In genomic region chr7:3042861-3043489, GRCh38 we compare ENCODE assay signal across 8 cellular contexts. TPM values are rescaled to one million over a fixed set of nuclear protein-coding genes. Genes with fewer than 3 reads are reported as not detected.
DNase-seq lines count a peak whose midpoint lies in the region; ATAC-seq and TF ChIP-seq lines count a peak whose summit lies in the region.

No MANE protein-coding gene starts in this region.

- CTCF ChIA-PET in Caco-2 (lab: Charles Lee) = no interaction called here
- CTCF ChIA-PET in activated naive CD4-positive, alpha-beta T cell treated with anti-CD3 and anti-CD28 coated beads for 36 hours (lab: Charles Lee) = interaction anchor here (1.1 to 1.4 kb wide), 3 partner anchors 12 to 61 kb away, joined by 3 to 6 read pairs (median 3); no protein-coding TSS in a partner anchor

- no peaks in the 10 kb centered on the region for H3K4me1 Mint-ChIP-seq in Caco-2 (ENCODE audit: low read depth, unreplicated experiment)
- peaks cover 51% of the 10 kb centered on the region for H3K4me1 Mint-ChIP-seq in activated naive CD4-positive, alpha-beta T cell treated with anti-CD3 and anti-CD28 coated beads for 36 hours (ENCODE audit: low read depth)

- no peak for TF ChIP-seq CTCF in Caco-2 (IDR thresholded peaks at IDR 0.05; ENCODE audit: insufficient read depth in 1 of 2, low read depth in 1 of 2, low read length in 1 of 2, severe bottlenecking in 1 of 2, unreplicated experiment in 1 of 2)

- no peaks in the 10 kb centered on the region for H3K36me3 Mint-ChIP-seq in Caco-2 (ENCODE audit: insufficient read depth, unreplicated experiment)
- H3K36me3 Mint-ChIP-seq in activated naive CD4-positive, alpha-beta T cell treated with anti-CD3 and anti-CD28 coated beads for 36 hours (ENCODE audit: low read depth) = peaks cover 35% of the 10 kb centered on the region

- intact Hi-C loops in Caco-2 (cut with micrococcal nuclease; ENCODE audit: unreplicated experiment) = no loop called here
- intact Hi-C loops in activated naive CD4-positive, alpha-beta T cell treated with anti-CD3 and anti-CD28 coated beads for 36 hours (cut with micrococcal nuclease) = loop anchor here (1.0 to 2.0 kb wide), 6 partner anchors 15 to 172 kb away; no protein-coding TSS in a partner anchor

- no peaks in the 10 kb centered on the region for H3K9me3 Mint-ChIP-seq in Caco-2 (ENCODE audit: unreplicated experiment)
- H3K9me3 Mint-ChIP-seq in activated naive CD4-positive, alpha-beta T cell treated with anti-CD3 and anti-CD28 coated beads for 36 hours = no peaks in the 10 kb centered on the region

- peak overlapping the region; percentile 70 for H3K9ac ChIP-seq in mucosa of stomach (ENCODE audit: low read length)

- H3K4me3 ChIP-seq in Caco-2 (ENCODE audit: low read depth, low read length) (no peak overlapping the region), mucosa of stomach (ENCODE audit: low read length) (no peak overlapping the region)

- H3K4me1 ChIP-seq in Caco-2 (no peaks in the 10 kb centered on the region), mucosa of stomach (ENCODE audit: control insufficient read depth, insufficient read depth, low read length) (no peaks in the 10 kb centered on the region)

- H3K9me3 ChIP-seq in Caco-2 = no peaks in the 10 kb centered on the region
- no peaks in the 10 kb centered on the region for H3K9me3 ChIP-seq in mucosa of stomach (ENCODE audit: control insufficient read depth, low read length)

- peak overlapping the region; percentile 29 for H3K4me3 Mint-ChIP-seq in Caco-2 (ENCODE audit: unreplicated experiment)
- peak overlapping the region; percentile 99 for H3K4me3 Mint-ChIP-seq in activated naive CD4-positive, alpha-beta T cell treated with anti-CD3 and anti-CD28 coated beads for 36 hours

- peak; percentile 75 for ATAC-seq in GM21576 (IDR thresholded peaks at IDR 0.05; ENCODE audit: unreplicated experiment)

- POLR2A ChIA-PET in Caco-2 (lab: Charles Lee) = no interaction called here

- BruUV-seq in Caco-2 (replicated peaks; lab: Mats Ljungman, UMichigan) = no TSS peak

- DNase-seq in Caco-2 (no peak), NAMALWA (ENCODE audit: low spot score) (peak; percentile 81), medulla oblongata (ENCODE audit: extremely low spot score) (no peak), C1 segment of cervical spinal cord (lab: John Stamatoyannopoulos, UW) (no peak), SK-N-DZ (ENCODE audit: low spot score) (no peak)
- DNase-seq in activated naive CD4-positive, alpha-beta T cell treated with anti-CD3 and anti-CD28 coated beads for 36 hours = peak; percentile 90

- H3K27ac Mint-ChIP-seq in Caco-2 (ENCODE audit: unreplicated experiment) = no peak overlapping the region
- H3K27ac Mint-ChIP-seq in activated naive CD4-positive, alpha-beta T cell treated with anti-CD3 and anti-CD28 coated beads for 36 hours = peak overlapping the region; percentile 99

- H3K36me3 ChIP-seq in Caco-2 (ENCODE audit: control insufficient read depth, insufficient read depth, low read length) (no peaks in the 10 kb centered on the region), mucosa of stomach (ENCODE audit: control insufficient read depth, insufficient read depth, low read length) (no peaks in the 10 kb centered on the region)

- H3K27me3 ChIP-seq in Caco-2 (replicated peaks; ENCODE audit: control insufficient read depth, insufficient read depth, low read length) (no peaks in the 10 kb centered on the region), mucosa of stomach (ENCODE audit: control insufficient read depth, insufficient read depth, low read length) (no peaks in the 10 kb centered on the region)

- peaks cover 3% of the 10 kb centered on the region for H3K27me3 Mint-ChIP-seq in Caco-2 (ENCODE audit: insufficient read depth, unreplicated experiment)
- no peaks in the 10 kb centered on the region for H3K27me3 Mint-ChIP-seq in activated naive CD4-positive, alpha-beta T cell treated with anti-CD3 and anti-CD28 coated beads for 36 hours (ENCODE audit: low read depth)

RNA-seq across cellular contexts. Expression of gene CARD11, which starts 0.7 kb away (rescaled TPM):
- total RNA-seq in Caco-2 (2022) = 4.4 and 5.4 TPM in 2 replicates
- total RNA-seq in activated naive CD4-positive, alpha-beta T cell treated with anti-CD3 and anti-CD28 coated beads for 36 hours = 100 to 1,000 TPM in 1 of 2 experiments, 10 to 100 TPM in 1; 99.4 to 105 TPM
- 0.05 TPM in 1 of 2 replicates, not detected in the other for polyA plus RNA-seq in SK-N-DZ (2014; cell fraction: cytosol; rRNA removed)
- polyA plus RNA-seq in SK-N-DZ (2014; cell fraction: nucleus; rRNA removed) = not detected in 2 replicates

Comparison
In these comparisons a context has a peak if more than half of its experiments do, and no peak if none do; other contexts are left out.
1. DNase-seq: peak in NAMALWA (single experiment) and activated naive CD4-positive, alpha-beta T cell treated with anti-CD3 and anti-CD28 coated beads for 36 hours (single experiment); none in Caco-2 (0 of 2), medulla oblongata (single experiment), C1 segment of cervical spinal cord (0 of 14) and SK-N-DZ (single experiment).
2. RNA of gene CARD11, which starts 0.7 kb away (total RNA-seq): 99.4 to 105 TPM in activated naive CD4-positive, alpha-beta T cell treated with anti-CD3 and anti-CD28 coated beads for 36 hours; 4.4 to 5.4 TPM in Caco-2; every median in the first group is over 10 times any median in the second.